In genomic region chr7:27834179-27834921, GRCh38 we compare ENCODE assay signal across 1 cellular context.
TF ChIP-seq lines count a peak whose summit lies in the region.

No MANE protein-coding gene starts in this region.

TF ChIP-seq in K562, 482 proteins besides CTCF, POLR2A, EP300 and RAD21 (continued from another document):
- TF ChIP-seq RREB1 (CRISPR knock-in tag; IDR thresholded peaks at IDR 0.05) (no peak), TAL1 (IDR thresholded peaks at IDR 0.05) (no peak), ZNF79 (CRISPR knock-in tag; IDR thresholded peaks at IDR 0.05; ENCODE audit: low read depth) (no peak), SMARCB1 (IDR thresholded peaks at IDR 0.05; ENCODE audit: insufficient read length, low read depth) (no peak), PRPF4 (IDR thresholded peaks at IDR 0.05; ENCODE audit: insufficient read depth, low read depth, low read length, poor library complexity, severe bottlenecking) (no peak), ILF3 (IDR thresholded peaks at IDR 0.05; ENCODE audit: borderline replicate concordance) (no peak), ZMIZ1 (IDR thresholded peaks at IDR 0.05; ENCODE audit: low read depth in 2 of 2, low read length in 2 of 2) (no peak), ZSCAN32 (CRISPR knock-in tag; IDR thresholded peaks at IDR 0.05) (no peak), ARNT (IDR thresholded peaks at IDR 0.05) (no peak), RNF219 (CRISPR knock-in tag; IDR thresholded peaks at IDR 0.05) (no peak)
